ENCODE assay signal across 1 cellular context in genomic region chr22:45223304-45224117, GRCh38.
TF ChIP-seq lines count a peak whose summit lies in the region.

No MANE protein-coding gene starts in this region.

TF ChIP-seq in HepG2, 621 proteins besides CTCF, POLR2A, EP300 and RAD21 (continued from another document):
- TF ChIP-seq ZHX1 (CRISPR knock-in tag; IDR thresholded peaks at IDR 0.05; ENCODE audit: low read depth) (no peak), USF2 (IDR thresholded peaks at IDR 0.05; ENCODE audit: low read depth, low read length) (no peak), USF2 (CRISPR knock-in tag; IDR thresholded peaks at IDR 0.05; ENCODE audit: borderline replicate concordance) (peak; percentile 38; the same call in 1 of the 2 replicates), NFKBIZ (CRISPR knock-in tag; IDR thresholded peaks at IDR 0.05) (no peak), MED1 (CRISPR knock-in tag; IDR thresholded peaks at IDR 0.05) (0 out of 2 replicates have a peak, but pooled peaks have one; percentile 16), RBM39 (IDR thresholded peaks at IDR 0.05; ENCODE audit: low read depth, low read length, poor library complexity, severe bottlenecking) (no peak), ZMYM3 (CRISPR knock-in tag; IDR thresholded peaks at IDR 0.05) (0 out of 2 replicates have a peak, but pooled peaks have one; percentile 38), TERF1 (CRISPR knock-in tag; IDR thresholded peaks at IDR 0.05) (no peak), CCDC6 (CRISPR knock-in tag; IDR thresholded peaks at IDR 0.05) (no peak), SOX13 (IDR thresholded peaks at IDR 0.05) (no peak), SOX13 (CRISPR knock-in tag; conservative IDR thresholded peaks at IDR 0.05 in 1 of 2, IDR thresholded peaks at IDR 0.05 in 1 of 2) (0 out of 4 replicates have a peak, but pooled peaks of 1 of the 2 experiments have one; percentile 12), KMT2B (CRISPR knock-in tag; IDR thresholded peaks at IDR 0.05) (no peak), TMF1 (CRISPR knock-in tag; IDR thresholded peaks at IDR 0.05; ENCODE audit: low read depth) (no peak), ZSCAN31 (CRISPR knock-in tag; IDR thresholded peaks at IDR 0.05; ENCODE audit: low read depth) (peak; percentile 38; the same call in 1 of the 2 replicates), PTBP1 (IDR thresholded peaks at IDR 0.05; ENCODE audit: low read depth, low read length, poor library complexity, severe bottlenecking) (no peak), ZNF563 (CRISPR knock-in tag; IDR thresholded peaks at IDR 0.05) (no peak), ZKSCAN8 (CRISPR knock-in tag; IDR thresholded peaks at IDR 0.05; ENCODE audit: borderline replicate concordance) (peak; percentile 73; the same call in 1 of the 2 replicates), ZSCAN21 (CRISPR knock-in tag; IDR thresholded peaks at IDR 0.05; ENCODE audit: borderline replicate concordance) (peak; percentile 100), ZNF446 (CRISPR knock-in tag; IDR thresholded peaks at IDR 0.05) (peak; percentile 100), HOXA3 (CRISPR knock-in tag; IDR thresholded peaks at IDR 0.05) (0 out of 2 replicates have a peak, but pooled peaks have one; percentile 22), ELK4 (CRISPR knock-in tag; IDR thresholded peaks at IDR 0.05; ENCODE audit: borderline replicate concordance) (no peak), NONO (IDR thresholded peaks at IDR 0.05) (no peak), NONO (CRISPR knock-in tag; conservative IDR thresholded peaks at IDR 0.05) (no peak)
